27 cellular contexts compared by ENCODE assay signal in genomic region chrX:77118686-77119085, GRCh38.
A peak's percentile ranks its signal among the peaks of the same experiment; 100 is the strongest.
DNase-seq lines count a peak whose midpoint lies in the region; ATAC-seq, FAIRE-seq and TF ChIP-seq lines count a peak whose summit lies in the region.
"Had no signal": no experiment of that assay in that cellular context is flagged by ENCODE, and none has a peak within 500 bp of the region (broad histone marks: within the 10 kb centered on the region; RNA-seq: fewer than 3 reads in every experiment).

No MANE protein-coding gene starts in this region.

- H3K36me3 ChIP-seq in GM12878 (ENCODE audit: control insufficient read depth in 2 of 2, insufficient read depth in 2 of 2, low read length in 1 of 2) = no peaks in the 10 kb centered on the region
- H3K36me3 ChIP-seq: HAP-1 had no signal

- no peak overlapping the region for H2AFZ ChIP-seq in GM12878 (ENCODE audit: control insufficient read depth, low read depth, low read length)
- H2AFZ ChIP-seq in H9 (ENCODE audit: low read length) = no peak overlapping the region
- H2AFZ ChIP-seq: GM23338 had no signal

- TF ChIP-seq CTCF in GM12878 (IDR thresholded peaks at IDR 0.05 in 2 of 3, conservative IDR thresholded peaks at IDR 0.05 in 1 of 3; ENCODE audit: control insufficient read depth in 2 of 3, extremely low read depth in 1 of 3, insufficient read depth in 1 of 3, low read depth in 3 of 3, low read length in 3 of 3) (no peak), H9 (conservative IDR thresholded peaks at IDR 0.05) (no peak), omental fat pad (IDR thresholded peaks at IDR 0.05) (no peak)

- no peak overlapping the region for H3K4me3 ChIP-seq in GM12878
- H3K4me3 ChIP-seq: GM23338, HAP-1 had no signal

- intact Hi-C loops in GM12878 (cut with micrococcal nuclease; ENCODE audit: unreplicated experiment) = no loop called here

- H3K79me2 ChIP-seq in GM12878 (ENCODE audit: control insufficient read depth, insufficient read depth, low read length) (no peaks in the 10 kb centered on the region), H9 (ENCODE audit: insufficient read depth, low read length) (no peaks in the 10 kb centered on the region)

- DNase-seq in GM12878 (ENCODE audit: low read depth, low spot score) (no peak), ecto neural progenitor cell (ENCODE audit: low spot score) (no peak), H9 (no peak), omental fat pad (ENCODE audit: low spot score) (no peak)
- DNase-seq: Calu3; CD8-positive, alpha-beta memory T cell; DND-41; Karpas-422; NCI-H1092 treated with DMSO at 0.1 percent for 48 hours; NCI-H1436; NCI-H187; NCI-H2081 treated with DMSO at 0.1 percent for 48 hours; NCI-H2171; NCI-H226; NCI-H510A; NCI-H69; SK-N-SH; T-helper 17 cell; T1000 had no signal

- no peaks in the 10 kb centered on the region for H3K4me1 ChIP-seq in GM12878 (ENCODE audit: control insufficient read depth, insufficient read depth, low read length)
- no peaks in the 10 kb centered on the region for H3K4me1 ChIP-seq in H9 (ENCODE audit: insufficient read depth, low read length)
- H3K4me1 ChIP-seq: HAP-1 had no signal

- TF ChIP-seq POLR2A in GM12878 (IDR thresholded peaks at IDR 0.05; ENCODE audit: low read depth, low read length) = no peak

- SMC1A ChIA-PET in GM12878 (lab: Charles Lee; ENCODE audit: uncharacterized antibody, unreplicated experiment) = no interaction called here

- 3% methylated on average over 2 of the region's 2 CpGs for WGBS in GM12878 (ENCODE audit: insufficient coverage, insufficient replicate concordance, low lambda C conversion rate, missing lambda C conversion rate)
- no CpG with 5 or more reads among the region's 2 CpGs for WGBS in H9 (ENCODE audit: extremely low coverage, insufficient read length, low lambda C conversion rate)

- RAD21 ChIA-PET in GM12878 (lab: Charles Lee; ENCODE audit: unreplicated experiment) = no interaction called here

- H3K18ac ChIP-seq in H9 (ENCODE audit: insufficient read length, low read depth, low read length) = no peak overlapping the region

- H4K5ac ChIP-seq in H9 (ENCODE audit: insufficient read length, low read depth, low read length) = no peak overlapping the region

- H3K23ac ChIP-seq in H9 (ENCODE audit: insufficient read length, low read depth, low read length) = no peak overlapping the region

- no peak overlapping the region for H3K56ac ChIP-seq in H9 (ENCODE audit: insufficient read length, low read depth, low read length)

- no peak for FAIRE-seq in GM12878 (lab: Jason Lieb, UNC)
- FAIRE-seq: RCC 7860 had no signal

- H3K27ac ChIP-seq in GM12878 (ENCODE audit: control insufficient read depth, insufficient read depth) (no peak overlapping the region), H9 (ENCODE audit: insufficient read length, low read depth, low read length) (no peak overlapping the region)
- H3K27ac ChIP-seq: C4-2B had no signal

- no peak overlapping the region for H4K8ac ChIP-seq in H9 (replicated peaks; ENCODE audit: insufficient read length, low read depth, low read length)

- H3K14ac ChIP-seq in H9 (ENCODE audit: insufficient read depth, low read length) = no peak overlapping the region

- no peak for TF ChIP-seq EP300 in GM12878 (IDR thresholded peaks at IDR 0.05; ENCODE audit: borderline replicate concordance in 1 of 2, control insufficient read depth in 1 of 2, low read depth in 2 of 2, low read length in 2 of 2)

- ATAC-seq in GM18511 (IDR thresholded peaks at IDR 0.05; ENCODE audit: unreplicated experiment) (peak; percentile 78), GM19463 (IDR thresholded peaks at IDR 0.05; ENCODE audit: unreplicated experiment) (peak; percentile 88), HG03354 (IDR thresholded peaks at IDR 0.05; ENCODE audit: poor library complexity, severe bottlenecking, unreplicated experiment) (peak; percentile 46), GM12878 (peak; percentile 41; the same call in 2 of the 3 replicates), GM21528 (IDR thresholded peaks at IDR 0.05; ENCODE audit: low FRiP score, unreplicated experiment) (no peak), omental fat pad (ENCODE audit: low FRiP score) (no peak)
- ATAC-seq: GM23338, T-helper 17 cell had no signal

- no peak overlapping the region for H2BK5ac ChIP-seq in H9 (ENCODE audit: insufficient read length, low read length)

- POLR2A ChIA-PET in GM12878 (lab: Charles Lee) = no interaction called here

- H3K4me3 Mint-ChIP-seq in H9 = no peak overlapping the region
- H3K4me3 Mint-ChIP-seq: CD8-positive, alpha-beta memory T cell; GM23338; T-helper 17 cell had no signal

- H3K27me3 ChIP-seq in GM12878 (replicated peaks in 1 of 2; ENCODE audit: control insufficient read depth in 2 of 2, insufficient read depth in 2 of 2, low read length in 1 of 2) (no peaks in the 10 kb centered on the region), H9 (ENCODE audit: insufficient read depth, low read length) (no peaks in the 10 kb centered on the region)

- H3K27ac Mint-ChIP-seq in H9 = no peak overlapping the region
- H3K27ac Mint-ChIP-seq: CD8-positive, alpha-beta memory T cell; GM23338; T-helper 17 cell had no signal

- no peak overlapping the region for H3K4ac ChIP-seq in H9 (ENCODE audit: low read depth, low read length)

- H3K4me2 ChIP-seq in GM12878 (ENCODE audit: control insufficient read depth, insufficient read depth) (no peak overlapping the region), H9 (ENCODE audit: insufficient read depth, insufficient read length, low read length) (no peak overlapping the region)
- H3K4me2 ChIP-seq: GM23338, SK-N-SH had no signal

- H4K91ac ChIP-seq in H9 (ENCODE audit: insufficient read length, low read depth, low read length) = no peak overlapping the region

- no peaks in the 10 kb centered on the region; the same call in none of the 2 replicates for H3K27me3 Mint-ChIP-seq in H9 (ENCODE audit: low read depth)
- H3K27me3 Mint-ChIP-seq: T-helper 17 cell had no signal

- no peak overlapping the region for H2BK20ac ChIP-seq in H9 (ENCODE audit: low read depth, low read length, poor library complexity, severe bottlenecking)

- no peak overlapping the region for H3T11ph ChIP-seq in H9 (ENCODE audit: low read length)

- H3K79me1 ChIP-seq in H9 (ENCODE audit: insufficient read depth, low read depth, low read length, poor library complexity, severe bottlenecking) = no peaks in the 10 kb centered on the region

- H3K9ac ChIP-seq in GM12878 (ENCODE audit: control insufficient read depth, insufficient read depth, low read length) = no peak overlapping the region
- H3K9ac ChIP-seq in H9 (ENCODE audit: extremely low read depth, insufficient read length, low read length) = no peak overlapping the region
- H3K9ac ChIP-seq: SK-N-SH had no signal

- in situ Hi-C loops in GM12878 (cut with MboI) = no loop called here

- no peak for TF ChIP-seq RAD21 in GM12878 (IDR thresholded peaks at IDR 0.05; ENCODE audit: insufficient read depth, low read depth, low read length)

- no peaks in the 10 kb centered on the region for H4K20me1 ChIP-seq in GM12878 (ENCODE audit: control insufficient read depth, insufficient read depth)
- no peaks in the 10 kb centered on the region for H4K20me1 ChIP-seq in H9 (ENCODE audit: control insufficient read depth, insufficient read depth, insufficient read length)

- H3K36me3 Mint-ChIP-seq in H9 (ENCODE audit: insufficient read depth in 1 of 3, low read depth in 3 of 3) = no peaks in the 10 kb centered on the region; a peak in 1 of 7 replicates
- H3K36me3 Mint-ChIP-seq: CD8-positive, alpha-beta memory T cell had no signal

- H2BK120ac ChIP-seq in H9 (ENCODE audit: low read depth, low read length, poor library complexity, severe bottlenecking) = no peak overlapping the region

- no peak overlapping the region for H2BK12ac ChIP-seq in H9 (ENCODE audit: insufficient read length, low read depth, low read length)

- H3K9me3 Mint-ChIP-seq in H9 = peaks cover 73 to 86% of the 10 kb centered on the region in 2 experiments

- CTCF ChIA-PET in GM12878 (lab: Yijun Ruan, JAX) = no interaction called here

- no peaks in the 10 kb centered on the region; the same call in 2 of the 3 replicates for H3K9me3 ChIP-seq in GM12878 (replicated peaks; ENCODE audit: control insufficient read depth, insufficient read depth, low read length)
- peaks cover 19% of the 10 kb centered on the region for H3K9me3 ChIP-seq in H9 (ENCODE audit: control insufficient read depth, low read depth, low read length)
- H3K9me3 ChIP-seq: HAP-1, SK-N-SH had no signal

- peaks cover 0 to 12% of the 10 kb centered on the region in 2 experiments; a peak in 3 of 4 replicates for H3K4me1 Mint-ChIP-seq in H9
- H3K4me1 Mint-ChIP-seq: CD8-positive, alpha-beta memory T cell; T-helper 17 cell had no signal

- no peak overlapping the region for H2AK5ac ChIP-seq in H9 (ENCODE audit: insufficient read length, low read length)

- no peak overlapping the region for H2BK15ac ChIP-seq in H9 (ENCODE audit: low read depth, low read length)

- H3K23me2 ChIP-seq in H9 (ENCODE audit: insufficient read length, low read depth, low read length, poor library complexity, severe bottlenecking) = no peaks in the 10 kb centered on the region

- BruUV-seq in GM12878 (replicated peaks; lab: Mats Ljungman, UMichigan) = no TSS peak

TF ChIP-seq in GM12878, 131 proteins besides CTCF, POLR2A, EP300 and RAD21 (continues in another document):
- TF ChIP-seq MEF2A (IDR thresholded peaks at IDR 0.05; ENCODE audit: insufficient read depth, low read depth, low read length) (no peak), ATF7 (IDR thresholded peaks at IDR 0.05; ENCODE audit: low read depth) (peak; percentile 37; the same call in 1 of the 2 replicates), ZNF622 (IDR thresholded peaks at IDR 0.05) (no peak), NFIC (IDR thresholded peaks at IDR 0.05; ENCODE audit: low read depth, low read length) (no peak), ZNF24 (IDR thresholded peaks at IDR 0.05) (no peak), JUNB (IDR thresholded peaks at IDR 0.05) (peak; percentile 21; the same call in 1 of the 2 replicates), CBX3 (IDR thresholded peaks at IDR 0.05; ENCODE audit: borderline replicate concordance, low read depth) (no peak), YBX1 (IDR thresholded peaks at IDR 0.05) (no peak), CHD1 (IDR thresholded peaks at IDR 0.05; ENCODE audit: low read depth, low read length) (no peak)
- TF ChIP-seq, protein P1, sequence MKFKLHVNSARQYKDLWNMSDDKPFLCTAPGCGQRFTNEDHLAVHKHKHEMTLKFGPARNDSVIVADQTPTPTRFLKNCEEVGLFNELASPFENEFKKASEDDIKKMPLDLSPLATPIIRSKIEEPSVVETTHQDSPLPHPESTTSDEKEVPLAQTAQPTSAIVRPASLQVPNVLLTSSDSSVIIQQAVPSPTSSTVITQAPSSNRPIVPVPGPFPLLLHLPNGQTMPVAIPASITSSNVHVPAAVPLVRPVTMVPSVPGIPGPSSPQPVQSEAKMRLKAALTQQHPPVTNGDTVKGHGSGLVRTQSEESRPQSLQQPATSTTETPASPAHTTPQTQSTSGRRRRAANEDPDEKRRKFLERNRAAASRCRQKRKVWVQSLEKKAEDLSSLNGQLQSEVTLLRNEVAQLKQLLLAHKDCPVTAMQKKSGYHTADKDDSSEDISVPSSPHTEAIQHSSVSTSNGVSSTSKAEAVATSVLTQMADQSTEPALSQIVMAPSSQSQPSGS (IDR thresholded peaks at IDR 0.05; ENCODE audit: low read length) = peak; percentile 52; the same call in 1 of the 2 replicates

Comparison
In these comparisons a context has a peak if more than half of its experiments do, and no peak if none do; other contexts are left out.
1. ATAC-seq: peak in GM18511 (single experiment), GM19463 (single experiment), HG03354 (single experiment) and GM12878 (single experiment); none in GM21528 (single experiment) and omental fat pad (single experiment).